In genomic region chr12:62693291-62694040, GRCh38 we compare ENCODE assay signal across 1 cellular context.
TF ChIP-seq lines count a peak whose summit lies in the region.

No MANE protein-coding gene starts in this region.

TF ChIP-seq in WTC11, 78 proteins besides CTCF, POLR2A, EP300 and RAD21 (continued from another document):
- TF ChIP-seq ZSCAN18 (CRISPR knock-in tag; IDR thresholded peaks at IDR 0.05) (no peak), NR1H2 (CRISPR knock-in tag; IDR thresholded peaks at IDR 0.05) (no peak), MYBL2 (CRISPR knock-in tag; IDR thresholded peaks at IDR 0.05) (no peak), ZNF138 (CRISPR knock-in tag; conservative IDR thresholded peaks at IDR 0.05) (no peak), PRRX2 (CRISPR knock-in tag; IDR thresholded peaks at IDR 0.05) (no peak), AR (CRISPR knock-in tag; IDR thresholded peaks at IDR 0.05) (no peak), KAT7 (CRISPR knock-in tag; IDR thresholded peaks at IDR 0.05; ENCODE audit: borderline replicate concordance) (no peak), STAT6 (CRISPR knock-in tag; conservative IDR thresholded peaks at IDR 0.05; ENCODE audit: low read depth) (no peak), ESRRA (CRISPR knock-in tag; IDR thresholded peaks at IDR 0.05; ENCODE audit: borderline replicate concordance) (no peak), TEAD4 (CRISPR knock-in tag; IDR thresholded peaks at IDR 0.05) (no peak), NR2C2 (CRISPR knock-in tag; IDR thresholded peaks at IDR 0.05) (no peak), ZNF671 (CRISPR knock-in tag; IDR thresholded peaks at IDR 0.05) (no peak), TP53 (CRISPR knock-in tag; IDR thresholded peaks at IDR 0.05) (no peak), E2F5 (CRISPR knock-in tag; IDR thresholded peaks at IDR 0.05) (no peak)
TF ChIP-seq in WTC11: peak in this region for 0.
